ENCODE assay signal across 17 cellular contexts in the genomic region with DNA sequence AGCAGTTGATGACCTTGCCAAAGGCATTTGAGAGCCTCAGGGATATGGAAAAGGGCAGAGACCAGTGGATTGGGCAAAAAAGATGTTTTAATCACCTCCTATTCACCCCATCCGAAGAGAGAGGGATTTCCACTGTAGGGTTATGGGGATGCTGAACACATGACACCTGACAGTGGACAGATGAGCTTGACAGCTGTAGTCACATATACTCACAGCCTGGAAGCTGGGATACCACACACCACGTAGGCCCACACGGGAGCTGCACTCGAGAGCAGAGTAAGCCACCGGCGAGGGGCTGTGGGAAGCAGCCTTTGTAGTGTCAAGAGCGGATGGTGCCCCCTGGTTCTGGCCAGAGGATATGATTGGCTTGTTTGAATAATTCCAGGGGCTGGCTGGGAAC. TPM values are rescaled to one million over a fixed set of nuclear protein-coding genes. Genes with fewer than 3 reads are reported as not detected.
DNase-seq lines count a peak whose midpoint lies in the region; ATAC-seq and TF ChIP-seq lines count a peak whose summit lies in the region.
"Had no signal": no experiment of that assay in that cellular context is flagged by ENCODE, and none has a peak within 500 bp of the region (broad histone marks: within the 10 kb centered on the region; RNA-seq: fewer than 3 reads in every experiment).

No MANE protein-coding gene starts in this region.

- no peaks in the 10 kb centered on the region for H3K27me3 Mint-ChIP-seq in nephron (ENCODE audit: low read depth)
- no peaks in the 10 kb centered on the region for H3K27me3 Mint-ChIP-seq in MCF 10A (ENCODE audit: insufficient read depth, unreplicated experiment)

- H3K4me3 Mint-ChIP-seq in nephron (no peak overlapping the region), MCF 10A (ENCODE audit: unreplicated experiment) (no peak overlapping the region)

- peak overlapping the region in 3 of 12 donors; percentile 6 to 56 (median 56) for H3K27ac ChIP-seq in heart left ventricle
- H3K27ac ChIP-seq in uterus, result no peak overlapping the region
- H3K27ac ChIP-seq: SK-N-MC had no signal

- TF ChIP-seq POLR2A in heart left ventricle (IDR thresholded peaks at IDR 0.05) (no peak), uterus (IDR thresholded peaks at IDR 0.05) (no peak)

- H3K36me3 Mint-ChIP-seq in nephron (ENCODE audit: low read depth) (no peaks in the 10 kb centered on the region), MCF 10A (ENCODE audit: insufficient read depth, unreplicated experiment) (no peaks in the 10 kb centered on the region)

- 80 to 85% (median 83%) methylated on average over 7 of the region's 7 CpGs for WGBS in heart left ventricle, 4 donors

- H3K27me3 ChIP-seq in BE2C, result no peaks in the 10 kb centered on the region
- no peaks in the 10 kb centered on the region for H3K27me3 ChIP-seq in heart left ventricle
- no peaks in the 10 kb centered on the region for H3K27me3 ChIP-seq in uterus

- peaks cover 19% of the 10 kb centered on the region for H3K4me1 Mint-ChIP-seq in nephron
- no peaks in the 10 kb centered on the region for H3K4me1 Mint-ChIP-seq in MCF 10A (ENCODE audit: insufficient read depth, unreplicated experiment)

- intact Hi-C loops in heart left ventricle (cut with DNase I) (no loop called here), uterus (cut with DNase I; ENCODE audit: low total_unique reads) (no loop called here), MCF 10A (cut with micrococcal nuclease) (no loop called here)

- H3K9me3 ChIP-seq in BE2C (no peaks in the 10 kb centered on the region), heart left ventricle (no peaks in the 10 kb centered on the region), uterus (no peaks in the 10 kb centered on the region)

- POLR2A ChIA-PET in MCF 10A (lab: Yijun Ruan, JAX), result interaction anchor here (1.4 kb wide), 1 partner anchor 18 kb away, joined by 4 read pairs; no protein-coding TSS in a partner anchor

- H3K9me3 Mint-ChIP-seq in nephron (no peaks in the 10 kb centered on the region), MCF 10A (ENCODE audit: unreplicated experiment) (no peaks in the 10 kb centered on the region)

- no TSS peak for BruUV-seq in MCF 10A (replicated peaks; lab: Mats Ljungman, UMichigan)

- H3K4me3 ChIP-seq in BE2C (ENCODE audit: low read depth, low read length) (no peak overlapping the region), heart left ventricle (no peak overlapping the region), uterus (no peak overlapping the region)
- H3K4me3 ChIP-seq: SK-N-MC had no signal

- H3K4me1 ChIP-seq in BE2C, result 0 out of 2 replicates have a peak, but pooled peaks cover 3% of the 10 kb centered on the region
- H3K4me1 ChIP-seq in heart left ventricle, result peaks cover 0 to 58% (median 34%) of the 10 kb centered on the region in 12 donors
- H3K4me1 ChIP-seq in uterus, result no peaks in the 10 kb centered on the region

- CTCF ChIA-PET in MCF 10A (lab: Yijun Ruan, JAX), result interaction anchor here (0.6 kb wide), 2 partner anchors 16 to 256 kb away, joined by 3 to 4 read pairs; no protein-coding TSS in a partner anchor

- H3K36me3 ChIP-seq in BE2C (no peaks in the 10 kb centered on the region), heart left ventricle (no peaks in the 10 kb centered on the region), uterus (no peaks in the 10 kb centered on the region)

- DNase-seq in BE2C, result peak; percentile 21
- DNase-seq in heart left ventricle, result no peak
- DNase-seq in uterus, result no peak
- DNase-seq in MCF 10A (ENCODE audit: unreplicated experiment), result no peak
- DNase-seq in NCI-H2171 treated with DMSO at 0.1 percent for 48 hours (lab: John Stamatoyannopoulos, UW), result no peak
- no peak for DNase-seq in pons (ENCODE audit: low spot score)
- DNase-seq: DMS79, GOT3, Karpas-422, NCI-H187, NCI-H526 treated with DMSO at 0.1 percent for 48 hours, OCI-M1, SHP77 had no signal

- peak overlapping the region in 2 of 3 experiments; percentile 30 to 45 for H3K27ac Mint-ChIP-seq in nephron
- H3K27ac Mint-ChIP-seq in MCF 10A (ENCODE audit: low read depth, unreplicated experiment), result no peak overlapping the region

- peak; percentile 57; the same call in 2 of the 3 replicates for ATAC-seq in SK-N-SH treated with all-trans-retinoic acid at 6 μM for 48 hours
- ATAC-seq in heart left ventricle, result peak; percentile 6 to 43 (median 26)
- ATAC-seq: HCT116 had no signal

- TF ChIP-seq CTCF in BE2C (IDR thresholded peaks at IDR 0.05; ENCODE audit: low read depth, low read length), result no peak
- no peak for TF ChIP-seq CTCF in heart left ventricle (IDR thresholded peaks at IDR 0.05)
- no peak for TF ChIP-seq CTCF in nephron (IDR thresholded peaks at IDR 0.05; ENCODE audit: unreplicated experiment in 3 of 3)
- no peak for TF ChIP-seq CTCF in uterus (IDR thresholded peaks at IDR 0.05)
- no peak for TF ChIP-seq CTCF in MCF 10A (IDR thresholded peaks at IDR 0.05; ENCODE audit: unreplicated experiment)

TF ChIP-seq in SK-N-SH treated with all-trans-retinoic acid at 6 μM for 48 hours, 23 proteins besides CTCF, POLR2A, EP300 and RAD21:
- TF ChIP-seq TCF4 (CRISPR knock-in tag; IDR thresholded peaks at IDR 0.05; ENCODE audit: borderline replicate concordance) (no peak), PATZ1 (CRISPR knock-in tag; IDR thresholded peaks at IDR 0.05; ENCODE audit: borderline replicate concordance) (no peak)

RNA-seq across cellular contexts. Expression of gene ZBTB40, which starts 20.0 kb away (rescaled TPM):
- 10.7 TPM for polyA plus RNA-seq in BE2C (2012; ENCODE audit: insufficient read depth, insufficient read length, low read depth)
- total RNA-seq in heart left ventricle (10 to 100 TPM in 8 of 9 donors, 1 to 10 TPM in 1; 9.7 to 17.7 (median 15.2) TPM), uterus (10 to 100 TPM in 3 of 4 donors, 1 to 10 TPM in 1; 8.2 to 34.2 (median 16.6) TPM), MCF 10A (2022) (20.4 and 25.2 TPM in 2 replicates)
- polyA plus RNA-seq in heart left ventricle, result 1 to 10 TPM; 4.6 to 7.4 TPM
